12 cellular contexts compared by ENCODE assay signal in genomic region chr1:2277741-2278488, GRCh38. TPM values are rescaled to one million over a fixed set of nuclear protein-coding genes. Genes with fewer than 3 reads are reported as not detected.
DNase-seq lines count a peak whose midpoint lies in the region; ATAC-seq and TF ChIP-seq lines count a peak whose summit lies in the region.
"Had no signal": no experiment of that assay in that cellular context is flagged by ENCODE, and none has a peak within 500 bp of the region (broad histone marks: within the 10 kb centered on the region; RNA-seq: fewer than 3 reads in every experiment).

No MANE protein-coding gene starts in this region.

- H3K27ac ChIP-seq in mesodermal cell (ENCODE audit: low read depth, low read length, severe bottlenecking) (peak overlapping the region; percentile 89), thyroid gland (peak overlapping the region in 2 of 3 donors; percentile 60 to 71), dorsolateral prefrontal cortex (peak overlapping the region in 19 of 59 donors; percentile 9 to 85 (median 45))

- no peak for TF ChIP-seq POLR2A in thyroid gland (IDR thresholded peaks at IDR 0.05)

- ATAC-seq in HG03097 (IDR thresholded peaks at IDR 0.05; ENCODE audit: low FRiP score, unreplicated experiment) = no peak
- ATAC-seq: activated CD4-positive, CD25-positive, alpha-beta regulatory T cell treated with anti-CD3 and anti-CD28 coated beads, Interleukin-2, amount 50 U/mL, for 24 hours; Panc1; stimulated activated naive CD8-positive, alpha-beta T cell treated with anti-CD3 and anti-CD28 coated beads, Interleukin-15, Interleukin-2, amounts not matched to agents 100 U/mL and 50 U/mL, for 24 hours had no signal

- intact Hi-C loops in thyroid gland (cut with DNase I) = no loop called here
- intact Hi-C loops in dorsolateral prefrontal cortex (cut with DNase I) = no loop called here

- H3K36me3 ChIP-seq in MG63 (peaks cover 10% of the 10 kb centered on the region), mesodermal cell (ENCODE audit: control insufficient read depth, insufficient read depth, low read length) (peaks cover 55% of the 10 kb centered on the region), thyroid gland (no peaks in the 10 kb centered on the region)

- H3K9me3 ChIP-seq in MG63 (no peaks in the 10 kb centered on the region), mesodermal cell (ENCODE audit: control insufficient read depth, low read length) (no peaks in the 10 kb centered on the region), thyroid gland (no peaks in the 10 kb centered on the region)

- TF ChIP-seq CTCF in epithelial cell of esophagus (IDR thresholded peaks at IDR 0.05; ENCODE audit: insufficient read depth, low read depth, low read length, missing control alignments) = no peak
- no peak for TF ChIP-seq CTCF in thyroid gland (IDR thresholded peaks at IDR 0.05)
- TF ChIP-seq CTCF in dorsolateral prefrontal cortex (IDR thresholded peaks at IDR 0.05 in 54 of 56, conservative IDR thresholded peaks at IDR 0.05 in 2 of 56; ENCODE audit: low read depth in 1 of 56, partially characterized antibody in 56 of 56) = no peak

- peaks cover 48% of the 10 kb centered on the region for H3K4me1 ChIP-seq in mesodermal cell (ENCODE audit: control insufficient read depth, insufficient read depth, low read length, poor library complexity, severe bottlenecking)
- peaks cover 71 to 72% of the 10 kb centered on the region in 2 donors for H3K4me1 ChIP-seq in thyroid gland

- peak; percentile 17 for DNase-seq in MG63
- DNase-seq in epithelial cell of esophagus (ENCODE audit: low read depth) = peak; percentile 59
- no peak for DNase-seq in thyroid gland
- DNase-seq in mucosa of gallbladder (ENCODE audit: low spot score) = no peak
- no peak for DNase-seq in dorsolateral prefrontal cortex
- DNase-seq: activated naive CD4-positive, alpha-beta T cell treated with anti-CD3 and anti-CD28 coated beads, Interleukin-2, amount 50 U/mL, for 16 hours; NCI-H1694; stimulated activated naive CD8-positive, alpha-beta T cell treated with anti-CD3 and anti-CD28 coated beads, Interleukin-15, Interleukin-2, amounts not matched to agents 100 U/mL and 50 U/mL, for 24 hours had no signal

- H3K4me3 ChIP-seq in MG63 (no peak overlapping the region), epithelial cell of esophagus (ENCODE audit: low read length) (no peak overlapping the region), mesodermal cell (ENCODE audit: extremely low read depth, insufficient read depth, low read length, poor library complexity, severe bottlenecking) (no peak overlapping the region), thyroid gland (replicated peaks in 1 of 3) (no peak overlapping the region), dorsolateral prefrontal cortex (no peak overlapping the region)

- no peaks in the 10 kb centered on the region for H3K27me3 ChIP-seq in MG63
- no peaks in the 10 kb centered on the region for H3K27me3 ChIP-seq in thyroid gland
- H3K27me3 ChIP-seq in dorsolateral prefrontal cortex = no peaks in the 10 kb centered on the region

- WGBS in mesodermal cell (ENCODE audit: insufficient coverage in 2 of 2), 2 experiments = 95 to 98% methylated on average over 24 to 25 of the region's 25 CpGs
- WGBS in thyroid gland, 2 donors = 85 to 92% methylated on average over 17 to 23 of the region's 25 CpGs

RNA-seq across cellular contexts. Expression of gene SKI, which starts 49.8 kb away (rescaled TPM):
- 7.7 and 9.2 TPM in 2 replicates for total RNA-seq in MG63 (2014; rRNA removed; shearing (Covaris generic); ENCODE audit: low replicate concordance)
- polyA plus RNA-seq in mesodermal cell (2013, experiment 1 of 2) = 38.8 TPM
- polyA plus RNA-seq in mesodermal cell (2013, experiment 2 of 2) = 30.8 TPM
- 10 to 100 TPM; 31.4 to 59.6 (median 39.9) TPM for total RNA-seq in thyroid gland
- total RNA-seq in mucosa of gallbladder = 78.9 TPM
- 100 to 1,000 TPM in 27 of 120 experiments, 10 to 100 TPM in 93; 65.3 to 147 (median 87.5) TPM for total RNA-seq in dorsolateral prefrontal cortex

Comparison
In these comparisons a context has a peak if more than half of its experiments do, and no peak if none do; other contexts are left out.
1. DNase-seq: peak in MG63 (single experiment) and epithelial cell of esophagus (single experiment); none in thyroid gland (0 of 2), mucosa of gallbladder (single experiment) and dorsolateral prefrontal cortex (0 of 10).